In genomic region chr9:134458111-134458845, GRCh38 we compare ENCODE assay signal across 11 cellular contexts.
DNase-seq lines count a peak whose midpoint lies in the region; ATAC-seq and TF ChIP-seq lines count a peak whose summit lies in the region.
"Had no signal": no experiment of that assay in that cellular context is flagged by ENCODE, and none has a peak within 500 bp of the region (broad histone marks: within the 10 kb centered on the region; RNA-seq: fewer than 3 reads in every experiment).

No MANE protein-coding gene starts in this region.

- peaks cover 0 to 2% (median 0%) of the 10 kb centered on the region in 4 donors for H3K9me3 ChIP-seq in sigmoid colon

- H3K9me3 Mint-ChIP-seq in activated CD8-positive, alpha-beta T cell treated with anti-CD3 and anti-CD28 coated beads for 36 hours = no peaks in the 10 kb centered on the region
- H3K9me3 Mint-ChIP-seq in natural killer cell treated with Interleukin-12 subunit alpha and Interleukin-12 subunit beta and Interleukin-15 and Interleukin-18, amount 100 ng/mL, for 72 hours = no peaks in the 10 kb centered on the region
- no peaks in the 10 kb centered on the region for H3K9me3 Mint-ChIP-seq in activated CD8-positive, alpha-beta memory T cell treated with anti-CD3 and anti-CD28 coated beads, Interleukin-2, amount 10 ng/mL, durations not matched to agents 7 days and 5 days (ENCODE audit: low read depth)

- H3K36me3 Mint-ChIP-seq in activated CD8-positive, alpha-beta T cell treated with anti-CD3 and anti-CD28 coated beads for 36 hours (ENCODE audit: low read depth) = no peaks in the 10 kb centered on the region
- no peaks in the 10 kb centered on the region for H3K36me3 Mint-ChIP-seq in natural killer cell treated with Interleukin-12 subunit alpha and Interleukin-12 subunit beta and Interleukin-15 and Interleukin-18, amount 100 ng/mL, for 72 hours
- no peaks in the 10 kb centered on the region for H3K36me3 Mint-ChIP-seq in activated CD8-positive, alpha-beta memory T cell treated with anti-CD3 and anti-CD28 coated beads, Interleukin-2, amount 10 ng/mL, durations not matched to agents 7 days and 5 days

- no peaks in the 10 kb centered on the region for H3K27me3 Mint-ChIP-seq in activated CD8-positive, alpha-beta T cell treated with anti-CD3 and anti-CD28 coated beads for 36 hours
- no peaks in the 10 kb centered on the region for H3K27me3 Mint-ChIP-seq in natural killer cell treated with Interleukin-12 subunit alpha and Interleukin-12 subunit beta and Interleukin-15 and Interleukin-18, amount 100 ng/mL, for 72 hours
- H3K27me3 Mint-ChIP-seq in activated CD8-positive, alpha-beta memory T cell treated with anti-CD3 and anti-CD28 coated beads, Interleukin-2, amount 10 ng/mL, durations not matched to agents 7 days and 5 days = no peaks in the 10 kb centered on the region

- peak overlapping the region; percentile 29 to 89 (median 82) for H3K27ac ChIP-seq in sigmoid colon
- H3K27ac ChIP-seq: HL-60 had no signal

- peak overlapping the region; percentile 97 for H3K27ac Mint-ChIP-seq in activated CD8-positive, alpha-beta T cell treated with anti-CD3 and anti-CD28 coated beads for 36 hours
- no peak overlapping the region for H3K27ac Mint-ChIP-seq in natural killer cell treated with Interleukin-12 subunit alpha and Interleukin-12 subunit beta and Interleukin-15 and Interleukin-18, amount 100 ng/mL, for 72 hours
- no peak overlapping the region for H3K27ac Mint-ChIP-seq in activated CD8-positive, alpha-beta memory T cell treated with anti-CD3 and anti-CD28 coated beads, Interleukin-2, amount 10 ng/mL, durations not matched to agents 7 days and 5 days

- TF ChIP-seq POLR2A in sigmoid colon (IDR thresholded peaks at IDR 0.05) = no peak

- no peak for ATAC-seq in activated CD8-positive, alpha-beta T cell treated with anti-CD3 and anti-CD28 coated beads for 36 hours
- peak; percentile 2 for ATAC-seq in Right ventricle myocardium superior (ENCODE audit: poor library complexity)
- ATAC-seq in natural killer cell treated with Interleukin-12 subunit alpha and Interleukin-12 subunit beta and Interleukin-15 and Interleukin-18, amount 100 ng/mL, for 72 hours = no peak
- ATAC-seq in activated CD8-positive, alpha-beta memory T cell treated with anti-CD3 and anti-CD28 coated beads, Interleukin-2, amount 10 ng/mL, durations not matched to agents 7 days and 5 days = no peak

- DNase-seq in BJ (ENCODE audit: low read depth) (no peak), Right ventricle myocardium superior (no peak), sigmoid colon (no peak), NCI-H510A treated with DMSO at 0.1 percent for 48 hours (lab: John Stamatoyannopoulos, UW) (no peak), HK-2 (ENCODE audit: unreplicated experiment) (no peak)
- peak; percentile 24 for DNase-seq in activated CD8-positive, alpha-beta T cell treated with anti-CD3 and anti-CD28 coated beads for 36 hours
- DNase-seq in natural killer cell treated with Interleukin-12 subunit alpha and Interleukin-12 subunit beta and Interleukin-15 and Interleukin-18, amount 100 ng/mL, for 72 hours (ENCODE audit: low spot score) = no peak
- no peak for DNase-seq in activated CD8-positive, alpha-beta memory T cell treated with anti-CD3 and anti-CD28 coated beads, Interleukin-2, amount 10 ng/mL, durations not matched to agents 7 days and 5 days
- DNase-seq: activated CD8-positive, alpha-beta memory T cell treated with anti-CD3 and anti-CD28 coated beads, Interleukin-2, amount 50 U/mL, for 4 hours; NCI-H226 had no signal

- H3K36me3 ChIP-seq in BJ (ENCODE audit: control insufficient read depth, insufficient read depth, low read length) = no peaks in the 10 kb centered on the region
- H3K36me3 ChIP-seq in sigmoid colon = no peaks in the 10 kb centered on the region

- no peak for TF ChIP-seq EP300 in sigmoid colon (IDR thresholded peaks at IDR 0.05)

- H3K27me3 ChIP-seq in BJ (ENCODE audit: control insufficient read depth, insufficient read depth, low read length) = no peaks in the 10 kb centered on the region
- H3K27me3 ChIP-seq in sigmoid colon = no peaks in the 10 kb centered on the region

- H3K4me1 ChIP-seq in sigmoid colon = peaks cover 4 to 44% (median 35%) of the 10 kb centered on the region in 4 donors

- H3K4me3 Mint-ChIP-seq in activated CD8-positive, alpha-beta T cell treated with anti-CD3 and anti-CD28 coated beads for 36 hours = no peak overlapping the region
- H3K4me3 Mint-ChIP-seq in natural killer cell treated with Interleukin-12 subunit alpha and Interleukin-12 subunit beta and Interleukin-15 and Interleukin-18, amount 100 ng/mL, for 72 hours = no peak overlapping the region
- H3K4me3 Mint-ChIP-seq in activated CD8-positive, alpha-beta memory T cell treated with anti-CD3 and anti-CD28 coated beads, Interleukin-2, amount 10 ng/mL, durations not matched to agents 7 days and 5 days = no peak overlapping the region

- 77 to 84% methylated on average over 19 of the region's 19 CpGs for WGBS in sigmoid colon, 2 donors

- CTCF ChIA-PET in BJ (lab: Yijun Ruan, JAX) = interaction anchor here (1.6 kb wide), 1 partner anchor 17 kb away, joined by 6 read pairs; no protein-coding TSS in a partner anchor
- CTCF ChIA-PET in activated CD8-positive, alpha-beta T cell treated with anti-CD3 and anti-CD28 coated beads for 36 hours (lab: Charles Lee) = interaction anchor here (0.7 to 2.7 kb wide), 3 partner anchors 9 to 15 kb away, joined by 3 to 12 read pairs (median 5); no protein-coding TSS in a partner anchor
- CTCF ChIA-PET in activated CD8-positive, alpha-beta memory T cell treated with anti-CD3 and anti-CD28 coated beads, Interleukin-2, amount 10 ng/mL, durations not matched to agents 7 days and 5 days (lab: Charles Lee) = interaction anchor here (2.2 to 4.3 kb wide), 2 partner anchors 9 to 287 kb away, joined by 7 to 14 read pairs; no protein-coding TSS in a partner anchor

- intact Hi-C loops in activated CD8-positive, alpha-beta T cell treated with anti-CD3 and anti-CD28 coated beads for 36 hours (cut with micrococcal nuclease) = no loop called here
- intact Hi-C loops in Right ventricle myocardium superior (cut with DNase I) = no loop called here
- intact Hi-C loops in sigmoid colon (cut with DNase I) = loop anchor here (5.0 kb wide), 1 partner anchor 89 kb away; no protein-coding TSS in a partner anchor

- H3K4me3 ChIP-seq in BJ (ENCODE audit: low read depth, low read length) = no peak overlapping the region
- H3K4me3 ChIP-seq in sigmoid colon = no peak overlapping the region

- POLR2A ChIA-PET in BJ (lab: Charles Lee) = no interaction called here
- POLR2A ChIA-PET in activated CD8-positive, alpha-beta T cell treated with anti-CD3 and anti-CD28 coated beads for 36 hours (lab: Charles Lee) = no interaction called here

- TF ChIP-seq CTCF in BJ (IDR thresholded peaks at IDR 0.05; ENCODE audit: insufficient read depth, low read depth, low read length) (peak; percentile 11; the same call in 1 of the 2 replicates), sigmoid colon (IDR thresholded peaks at IDR 0.05) (no peak)
- TF ChIP-seq CTCF in activated CD8-positive, alpha-beta T cell treated with anti-CD3 and anti-CD28 coated beads for 36 hours (IDR thresholded peaks at IDR 0.05) = no peak

- peaks cover 16% of the 10 kb centered on the region for H3K4me1 Mint-ChIP-seq in activated CD8-positive, alpha-beta T cell treated with anti-CD3 and anti-CD28 coated beads for 36 hours (ENCODE audit: low read depth)
- peaks cover 7 to 8% of the 10 kb centered on the region in 2 donors for H3K4me1 Mint-ChIP-seq in natural killer cell treated with Interleukin-12 subunit alpha and Interleukin-12 subunit beta and Interleukin-15 and Interleukin-18, amount 100 ng/mL, for 72 hours (ENCODE audit: low read depth in 2 of 2)
- H3K4me1 Mint-ChIP-seq in activated CD8-positive, alpha-beta memory T cell treated with anti-CD3 and anti-CD28 coated beads, Interleukin-2, amount 10 ng/mL, durations not matched to agents 7 days and 5 days = peaks cover 7% of the 10 kb centered on the region
